ENCODE assay signal across 13 cellular contexts in the genomic region with DNA sequence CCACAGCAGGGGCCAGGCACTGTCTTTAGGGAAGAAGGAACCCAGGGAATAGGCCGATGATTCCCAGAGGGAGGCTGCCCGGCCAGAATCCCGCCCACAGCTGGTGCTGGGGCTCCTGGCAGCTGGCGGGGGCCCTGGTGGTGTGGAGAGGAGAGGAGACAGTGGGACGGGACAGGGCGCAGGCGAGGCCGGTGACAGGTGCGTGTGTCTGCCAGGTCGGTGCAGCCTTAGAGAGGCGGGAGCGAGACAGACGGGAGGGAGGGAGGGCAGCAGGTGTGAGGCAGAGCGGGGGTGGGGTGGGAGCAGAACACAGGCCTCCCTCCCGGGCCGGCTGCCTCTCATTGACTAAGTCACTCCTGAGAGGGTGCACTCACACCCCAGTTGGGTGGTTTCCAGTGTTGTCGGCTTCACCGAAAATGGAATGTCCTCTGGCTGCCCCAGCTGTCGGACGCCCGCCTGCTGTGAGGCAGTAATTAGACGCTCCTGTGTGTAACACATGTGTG. TPM values are rescaled to one million over a fixed set of nuclear protein-coding genes. Genes with fewer than 3 reads are reported as not detected.
A peak's percentile ranks its signal among the peaks of the same experiment; 100 is the strongest.
DNase-seq lines count a peak whose midpoint lies in the region; ATAC-seq, FAIRE-seq and TF ChIP-seq lines count a peak whose summit lies in the region.
"Had no signal": no experiment of that assay in that cellular context is flagged by ENCODE, and none has a peak within 500 bp of the region (broad histone marks: within the 10 kb centered on the region; RNA-seq: fewer than 3 reads in every experiment).

No MANE protein-coding gene starts in this region.

- no peaks in the 10 kb centered on the region for H3K4me1 Mint-ChIP-seq in activated CD4-positive, alpha-beta memory T cell treated with anti-CD3 and anti-CD28 coated beads for 36 hours (ENCODE audit: low read depth)
- H3K4me1 Mint-ChIP-seq: activated naive CD4-positive, alpha-beta T cell treated with anti-CD3 and anti-CD28 coated beads, Interleukin-2, amount 50 U/mL, for 24 hours had no signal

- H3K27ac Mint-ChIP-seq in activated CD4-positive, alpha-beta memory T cell treated with anti-CD3 and anti-CD28 coated beads for 36 hours = no peak overlapping the region
- H3K27ac Mint-ChIP-seq: activated naive CD4-positive, alpha-beta T cell treated with anti-CD3 and anti-CD28 coated beads, Interleukin-2, amount 50 U/mL, for 24 hours had no signal

- no peaks in the 10 kb centered on the region for H3K9me3 Mint-ChIP-seq in activated CD4-positive, alpha-beta memory T cell treated with anti-CD3 and anti-CD28 coated beads for 36 hours
- H3K9me3 Mint-ChIP-seq: activated naive CD4-positive, alpha-beta T cell treated with anti-CD3 and anti-CD28 coated beads, Interleukin-2, amount 50 U/mL, for 24 hours had no signal

- ATAC-seq in HG03135 (IDR thresholded peaks at IDR 0.05; ENCODE audit: unreplicated experiment) = no peak

- POLR2A ChIA-PET in activated CD4-positive, alpha-beta memory T cell treated with anti-CD3 and anti-CD28 coated beads for 36 hours (lab: Charles Lee) = no interaction called here

- no peak for TF ChIP-seq POLR2A in GM12891 (IDR thresholded peaks at IDR 0.05; ENCODE audit: low read depth, low read length)

- no peaks in the 10 kb centered on the region for H3K36me3 Mint-ChIP-seq in activated CD4-positive, alpha-beta memory T cell treated with anti-CD3 and anti-CD28 coated beads for 36 hours
- H3K36me3 Mint-ChIP-seq: activated naive CD4-positive, alpha-beta T cell treated with anti-CD3 and anti-CD28 coated beads, Interleukin-2, amount 50 U/mL, for 24 hours had no signal

- H3K27me3 Mint-ChIP-seq in activated CD4-positive, alpha-beta memory T cell treated with anti-CD3 and anti-CD28 coated beads for 36 hours = peaks cover 6% of the 10 kb centered on the region

- CTCF ChIA-PET in activated CD4-positive, alpha-beta memory T cell treated with anti-CD3 and anti-CD28 coated beads for 36 hours (lab: Charles Lee) = no interaction called here

- H3K4me3 Mint-ChIP-seq in activated CD4-positive, alpha-beta memory T cell treated with anti-CD3 and anti-CD28 coated beads for 36 hours = no peak overlapping the region
- H3K4me3 Mint-ChIP-seq: activated naive CD4-positive, alpha-beta T cell treated with anti-CD3 and anti-CD28 coated beads, Interleukin-2, amount 50 U/mL, for 24 hours had no signal

- FAIRE-seq in GM12891 (lab: Jason Lieb, UNC) = no peak
- FAIRE-seq: TTC549 had no signal

- intact Hi-C loops in activated CD4-positive, alpha-beta memory T cell treated with anti-CD3 and anti-CD28 coated beads for 36 hours (cut with micrococcal nuclease) = no loop called here

- DNase-seq in DMS 273 (lab: John Stamatoyannopoulos, UW; ENCODE audit: unreplicated experiment) (peak; percentile 100), NCI-H187 treated with DMSO at 0.1 percent for 48 hours (lab: John Stamatoyannopoulos, UW) (peak; percentile 92), SW480 (ENCODE audit: low spot score) (peak; percentile 82), iPS-NIHi7 (ENCODE audit: extremely low spot score) (peak; percentile 54), EL (no peak), GM12891 (ENCODE audit: insufficient read length, low spot score) (no peak)
- DNase-seq in activated CD4-positive, alpha-beta memory T cell treated with anti-CD3 and anti-CD28 coated beads for 36 hours = no peak
- DNase-seq: midbrain; stimulated activated CD4-positive, alpha-beta T cell treated with anti-CD3 and anti-CD28 coated beads, Interleukin-2, amount 100 ng/mL, for 48 hours had no signal

TF ChIP-seq in GM12891, 5 proteins besides CTCF, POLR2A, EP300 and RAD21:
- no peak for TF ChIP-seq TAF1 (IDR thresholded peaks at IDR 0.05; ENCODE audit: low read depth, low read length)
- TF ChIP-seq PAX5 (IDR thresholded peaks at IDR 0.05; ENCODE audit: insufficient read depth, low read length, severe bottlenecking) = no peak
- TF ChIP-seq POLR2AphosphoS5 (IDR thresholded peaks at IDR 0.05; ENCODE audit: low read depth, low read length) = no peak
- TF ChIP-seq SPI1 (IDR thresholded peaks at IDR 0.05; ENCODE audit: low read depth, low read length) = no peak
- TF ChIP-seq POU2F2 (IDR thresholded peaks at IDR 0.05; ENCODE audit: low read depth, low read length) = no peak

RNA-seq across cellular contexts. Expression of gene ELFN1, which starts 55.2 kb away (rescaled TPM):
- total RNA-seq in activated CD4-positive, alpha-beta memory T cell treated with anti-CD3 and anti-CD28 coated beads for 36 hours = under 1 TPM; 0.10 to 0.12 TPM
- polyA plus RNA-seq in GM12891 (2012; ENCODE audit: low read depth, missing spikeins) = 0.44 TPM
- total RNA-seq: M059J had no signal

Comparison
In these comparisons a context has a peak if more than half of its experiments do, and no peak if none do; other contexts are left out.
1. DNase-seq: peak in DMS 273 (single experiment), NCI-H187 treated with DMSO at 0.1 percent for 48 hours (single experiment), SW480 (single experiment) and iPS-NIHi7 (single experiment); none in activated CD4-positive, alpha-beta memory T cell treated with anti-CD3 and anti-CD28 coated beads for 36 hours (single experiment), EL (single experiment) and GM12891 (single experiment).